8 cellular contexts compared by ENCODE assay signal in genomic region chr19:49391581-49392399, GRCh38. TPM values are rescaled to one million over a fixed set of nuclear protein-coding genes. Genes with fewer than 3 reads are reported as not detected.
DNase-seq lines count a peak whose midpoint lies in the region; ATAC-seq lines count a peak whose summit lies in the region.

No MANE protein-coding gene starts in this region.

- H3K27me3 Mint-ChIP-seq in activated CD4-positive, alpha-beta memory T cell treated with anti-CD3 and anti-CD28 coated beads for 36 hours, result peaks cover 2% of the 10 kb centered on the region

- in situ Hi-C loops in Caki2 (cut with HindIII; ENCODE audit: low pct_unique_long_range_greater_than_20kb, low sequenced_read_pairs), result no loop called here

- POLR2A ChIA-PET in activated CD4-positive, alpha-beta memory T cell treated with anti-CD3 and anti-CD28 coated beads for 36 hours (lab: Charles Lee), result interaction anchor here (1.2 kb wide), 1 partner anchor 48 kb away, joined by 3 read pairs; no protein-coding TSS in a partner anchor

- ATAC-seq in HG02970 (IDR thresholded peaks at IDR 0.05; ENCODE audit: low FRiP score, unreplicated experiment) (peak; percentile 53), GM21723 (IDR thresholded peaks at IDR 0.05; ENCODE audit: unreplicated experiment) (no peak)

- peaks cover 19% of the 10 kb centered on the region for H3K4me1 Mint-ChIP-seq in activated CD4-positive, alpha-beta memory T cell treated with anti-CD3 and anti-CD28 coated beads for 36 hours (ENCODE audit: low read depth)

- H3K27ac Mint-ChIP-seq in activated CD4-positive, alpha-beta memory T cell treated with anti-CD3 and anti-CD28 coated beads for 36 hours, result peak overlapping the region; percentile 30

- CTCF ChIA-PET in activated CD4-positive, alpha-beta memory T cell treated with anti-CD3 and anti-CD28 coated beads for 36 hours (lab: Charles Lee), result interaction anchor here (0.5 to 4.1 kb wide), 26 partner anchors 9 to 177 kb away, joined by 3 to 48 read pairs (median 4); partner anchors contain the start of genes ALDH16A1, GFY, PIH1D1 and SLC17A7

- intact Hi-C loops in activated CD4-positive, alpha-beta memory T cell treated with anti-CD3 and anti-CD28 coated beads for 36 hours (cut with micrococcal nuclease), result loop anchor here (1.0 kb wide), 4 partner anchors 39 to 85 kb away; no protein-coding TSS in a partner anchor

- H3K36me3 Mint-ChIP-seq in activated CD4-positive, alpha-beta memory T cell treated with anti-CD3 and anti-CD28 coated beads for 36 hours, result no peaks in the 10 kb centered on the region

- H3K4me3 Mint-ChIP-seq in activated CD4-positive, alpha-beta memory T cell treated with anti-CD3 and anti-CD28 coated beads for 36 hours, result no peak overlapping the region

- DNase-seq in Caki2 (ENCODE audit: low read depth) (peak; percentile 69), NCI-H748 treated with DMSO at 0.1 percent for 48 hours (lab: John Stamatoyannopoulos, UW) (peak; percentile 70), dermis microvascular lymphatic vessel endothelial cell (ENCODE audit: low read depth in 2 of 2) (peak; percentile 40 to 71), lung microvascular endothelial cell (ENCODE audit: low read depth in 2 of 2) (peak; percentile 72 to 77)
- DNase-seq in activated CD4-positive, alpha-beta memory T cell treated with anti-CD3 and anti-CD28 coated beads for 36 hours, result peak; percentile 86
- peak; percentile 38 for DNase-seq in stimulated activated CD8-positive, alpha-beta memory T cell treated with anti-CD3 and anti-CD28 coated beads, Interleukin-15, amount 100 ng/mL, for 24 hours (ENCODE audit: low read depth)

- no peaks in the 10 kb centered on the region for H3K9me3 Mint-ChIP-seq in activated CD4-positive, alpha-beta memory T cell treated with anti-CD3 and anti-CD28 coated beads for 36 hours

RNA-seq across cellular contexts. Expression of gene KASH5, which starts 3.7 kb away (rescaled TPM):
- total RNA-seq in Caki2 (2014; rRNA removed; shearing (Covaris generic); ENCODE audit: low replicate concordance), result 0.30 TPM in 1 of 2 replicates, not detected in the other
- 1 to 10 TPM; 2.3 to 2.6 TPM for total RNA-seq in activated CD4-positive, alpha-beta memory T cell treated with anti-CD3 and anti-CD28 coated beads for 36 hours
- not detected in 2 replicates for total RNA-seq in dermis microvascular lymphatic vessel endothelial cell
- not detected in 2 replicates for total RNA-seq in lung microvascular endothelial cell

RNA-seq across cellular contexts. Expression of gene DKKL1, which starts 28.1 kb away (rescaled TPM):
- total RNA-seq in Caki2 (2014; rRNA removed; shearing (Covaris generic); ENCODE audit: low replicate concordance), result 0.30 TPM in 1 of 2 replicates, not detected in the other
- total RNA-seq in activated CD4-positive, alpha-beta memory T cell treated with anti-CD3 and anti-CD28 coated beads for 36 hours, result not detected
- total RNA-seq in dermis microvascular lymphatic vessel endothelial cell (0.13 and 0.51 TPM in 2 replicates), lung microvascular endothelial cell (0.22 and 0.40 TPM in 2 replicates)

RNA-seq across cellular contexts. Expression of gene TEAD2, which starts 29.6 kb away (rescaled TPM):
- total RNA-seq in Caki2 (2014; rRNA removed; shearing (Covaris generic); ENCODE audit: low replicate concordance), result 36.8 and 42.4 TPM in 2 replicates
- total RNA-seq in activated CD4-positive, alpha-beta memory T cell treated with anti-CD3 and anti-CD28 coated beads for 36 hours, result not detected
- total RNA-seq in dermis microvascular lymphatic vessel endothelial cell (57.4 and 72.2 TPM in 2 replicates), lung microvascular endothelial cell (51.4 and 57.1 TPM in 2 replicates)

RNA-seq across cellular contexts. Expression of gene PTH2, which starts 31.5 kb away (rescaled TPM):
- not detected in 2 replicates for total RNA-seq in Caki2 (2014; rRNA removed; shearing (Covaris generic); ENCODE audit: low replicate concordance)
- not detected for total RNA-seq in activated CD4-positive, alpha-beta memory T cell treated with anti-CD3 and anti-CD28 coated beads for 36 hours
- total RNA-seq in dermis microvascular lymphatic vessel endothelial cell (not detected in 2 replicates), lung microvascular endothelial cell (not detected in 2 replicates)

RNA-seq across cellular contexts. Expression of gene GFY, which starts 33.4 kb away (rescaled TPM):
- not detected in 2 replicates for total RNA-seq in Caki2 (2014; rRNA removed; shearing (Covaris generic); ENCODE audit: low replicate concordance)
- total RNA-seq in activated CD4-positive, alpha-beta memory T cell treated with anti-CD3 and anti-CD28 coated beads for 36 hours, result not detected
- total RNA-seq in dermis microvascular lymphatic vessel endothelial cell (not detected in 2 replicates), lung microvascular endothelial cell (not detected in 2 replicates)

Comparison
In these comparisons a context has a peak if more than half of its experiments do, and no peak if none do; other contexts are left out.
1. RNA of gene TEAD2, which starts 29.6 kb away (total RNA-seq): 57.4 to 72.2 TPM in dermis microvascular lymphatic vessel endothelial cell, 51.4 to 57.1 TPM in lung microvascular endothelial cell and 36.8 to 42.4 TPM in Caki2; not detected in activated CD4-positive, alpha-beta memory T cell treated with anti-CD3 and anti-CD28 coated beads for 36 hours; every median in the first group is over 10 times any median in the second.
2. Peak in every context shown above with its lines, with median percentiles within 50 percentile points of each other: DNase-seq.